8 cellular contexts compared by ENCODE assay signal in genomic region chr15:20356444-20357138, GRCh38.
A peak's percentile ranks its signal among the peaks of the same experiment; 100 is the strongest.
DNase-seq lines count a peak whose midpoint lies in the region; ATAC-seq lines count a peak whose summit lies in the region.

No MANE protein-coding gene starts in this region.

- no peak overlapping the region for H3K4me3 ChIP-seq in Karpas-422 (ENCODE audit: low read length)

- no peaks in the 10 kb centered on the region for H3K27me3 ChIP-seq in Karpas-422 (ENCODE audit: low read length)

- H3K9me3 ChIP-seq in Karpas-422 (ENCODE audit: low read length), result no peaks in the 10 kb centered on the region

- intact Hi-C loops in posterior vena cava (cut with DNase I), result no loop called here

- H3K9ac ChIP-seq in Karpas-422 (ENCODE audit: low read length), result no peak overlapping the region

- no peak for ATAC-seq in GM21381 (IDR thresholded peaks at IDR 0.05; ENCODE audit: unreplicated experiment)

- H2AFZ ChIP-seq in Karpas-422 (ENCODE audit: low read length), result no peak overlapping the region

- H3K36me3 ChIP-seq in Karpas-422 (ENCODE audit: insufficient read depth, low read length), result no peaks in the 10 kb centered on the region

- no peaks in the 10 kb centered on the region for H3K9me2 ChIP-seq in Karpas-422 (replicated peaks; ENCODE audit: insufficient read depth, low read length)

- no peaks in the 10 kb centered on the region for H3K4me1 ChIP-seq in Karpas-422 (ENCODE audit: low read length)

- no peaks in the 10 kb centered on the region for H4K20me1 ChIP-seq in Karpas-422 (ENCODE audit: insufficient read depth, low read depth, low read length)

- DNase-seq in activated CD4-positive, CD25-positive, alpha-beta regulatory T cell treated with anti-CD3 and anti-CD28 coated beads, Interleukin-2, amount 50 U/mL, for 16 hours (ENCODE audit: low read depth, low spot score), result peak; percentile 78
- DNase-seq in activated CD4-positive, CD25-positive, alpha-beta regulatory T cell (lab: John Stamatoyannopoulos, UW), result no peak
- DNase-seq in Karpas-422 (peak; percentile 88), activated T-cell treated with anti-CD3 and anti-CD28 coated beads for 24 hours (ENCODE audit: low read depth) (peak; percentile 84), germinal center (ENCODE audit: low spot score) (peak; percentile 80), posterior vena cava (ENCODE audit: low spot score) (peak; percentile 87), GF-D8 (lab: John Stamatoyannopoulos, UW) (no peak)

- H3K27ac ChIP-seq in Karpas-422 (ENCODE audit: low read length), result no peak overlapping the region

- no peak overlapping the region for H3K4me2 ChIP-seq in Karpas-422 (ENCODE audit: low read depth, low read length, poor library complexity, severe bottlenecking)

- no peaks in the 10 kb centered on the region for H3K79me2 ChIP-seq in Karpas-422 (ENCODE audit: low read length)

Comparison
In these comparisons a context has a peak if more than half of its experiments do, and no peak if none do; other contexts are left out.
1. DNase-seq: peak in activated CD4-positive, CD25-positive, alpha-beta regulatory T cell treated with anti-CD3 and anti-CD28 coated beads, Interleukin-2, amount 50 U/mL, for 16 hours (single experiment), Karpas-422 (single experiment), activated T-cell treated with anti-CD3 and anti-CD28 coated beads for 24 hours (single experiment), germinal center (single experiment) and posterior vena cava (single experiment); none in activated CD4-positive, CD25-positive, alpha-beta regulatory T cell (0 of 4) and GF-D8 (single experiment).